In genomic region chr2:98501896-98502295, GRCh38 we compare ENCODE assay signal across 1 cellular context.
TF ChIP-seq lines count a peak whose summit lies in the region.

No MANE protein-coding gene starts in this region.

TF ChIP-seq in WTC11, 78 proteins besides CTCF, POLR2A, EP300 and RAD21 (continued from another document):
- TF ChIP-seq ZSCAN18 (CRISPR knock-in tag; IDR thresholded peaks at IDR 0.05) (no peak), GABPB1 (CRISPR knock-in tag; IDR thresholded peaks at IDR 0.05) (no peak), CREM (CRISPR knock-in tag; IDR thresholded peaks at IDR 0.05) (no peak), STAT6 (CRISPR knock-in tag; conservative IDR thresholded peaks at IDR 0.05; ENCODE audit: low read depth) (no peak), TEAD4 (CRISPR knock-in tag; IDR thresholded peaks at IDR 0.05) (no peak), GTF2I (CRISPR knock-in tag; conservative IDR thresholded peaks at IDR 0.05) (no peak), ZNF425 (CRISPR knock-in tag; conservative IDR thresholded peaks at IDR 0.05) (no peak), PRRX2 (CRISPR knock-in tag; IDR thresholded peaks at IDR 0.05) (no peak)
